Comparison of ENCODE assay signal across 27 cellular contexts in genomic region chr5:113115956-113116355, GRCh38.
"Had no signal": no experiment of that assay in that cellular context is flagged by ENCODE, and none has a peak within 500 bp of the region (broad histone marks: within the 10 kb centered on the region; RNA-seq: fewer than 3 reads in every experiment).

No MANE protein-coding gene starts in this region.

- H3K36me3 ChIP-seq: adrenal gland had no signal

- H3K27ac ChIP-seq: adrenal gland, body of pancreas, epithelial cell of prostate, esophagus squamous epithelium had no signal

- H3K4me3 ChIP-seq: adrenal gland, body of pancreas, esophagus squamous epithelium had no signal

- H3K27me3 ChIP-seq: adrenal gland, body of pancreas, esophagus squamous epithelium had no signal

- H3K9me3 ChIP-seq: adrenal gland, body of pancreas, esophagus squamous epithelium had no signal

- ATAC-seq: activated CD4-positive, alpha-beta T cell treated with anti-CD3 and anti-CD28 coated beads for 36 hours; activated CD8-positive, alpha-beta memory T cell treated with anti-CD3 and anti-CD28 coated beads, Interleukin-2, amount 10 ng/mL, durations not matched to agents 7 days and 5 days; activated CD8-positive, alpha-beta T cell treated with anti-CD3 and anti-CD28 coated beads, Interleukin-2, amount 10 ng/mL, durations not matched to agents 7 days and 5 days; activated naive CD8-positive, alpha-beta T cell treated with anti-CD3 and anti-CD28 coated beads, Interleukin-2, amount 50 U/mL, for 24 hours; body of pancreas; T-helper 17 cell had no signal

- DNase-seq: activated CD4-positive, alpha-beta memory T cell treated with anti-CD3 and anti-CD28 coated beads for 36 hours; activated CD4-positive, alpha-beta T cell treated with anti-CD3 and anti-CD28 coated beads for 36 hours; activated CD4-positive, alpha-beta T cell treated with anti-CD3 and anti-CD28 coated beads, Interleukin-2, amount 10 ng/mL, durations not matched to agents 24 days and 14 days; activated CD4-positive, CD25-positive, alpha-beta regulatory T cell; activated CD4-positive, CD25-positive, alpha-beta regulatory T cell treated with anti-CD3 and anti-CD28 coated beads, Interleukin-2, amount 50 U/mL, for 72 hours; activated CD8-positive, alpha-beta memory T cell treated with anti-CD3 and anti-CD28 coated beads, Interleukin-2, amount 10 ng/mL, durations not matched to agents 7 days and 5 days; activated CD8-positive, alpha-beta memory T cell treated with anti-CD3 and anti-CD28 coated beads, Interleukin-2, amount 50 U/mL, for 4 hours; activated CD8-positive, alpha-beta T cell treated with anti-CD3 and anti-CD28 coated beads, Interleukin-2, amount 10 ng/mL, durations not matched to agents 7 days and 5 days; activated effector memory CD4-positive, alpha-beta T cell treated with anti-CD3 and anti-CD28 coated beads, Interleukin-2, amount 50 U/mL, for 16 hours; activated naive CD4-positive, alpha-beta T cell treated with anti-CD3 and anti-CD28 coated beads for 36 hours; activated naive CD8-positive, alpha-beta T cell treated with anti-CD3 and anti-CD28 coated beads for 36 hours; activated naive CD8-positive, alpha-beta T cell treated with anti-CD3 and anti-CD28 coated beads, Interleukin-2, amount 50 U/mL, for 24 hours; activated T-cell treated with anti-CD3 and anti-CD28 coated beads, Interleukin-2, amount 50 U/mL, for 1 hour; activated T-cell treated with anti-CD3 and anti-CD28 coated beads, Interleukin-2, amount 50 U/mL, for 48 hours; adrenal gland; amygdala; aorta; body of pancreas; caudate nucleus; cortex of kidney; dermis blood vessel endothelial cell; effector CD4-positive, alpha-beta T cell; esophagus squamous epithelium; head of caudate nucleus; T-helper 17 cell; T1000 had no signal

- H3K4me1 ChIP-seq: body of pancreas had no signal
